In the genomic region with DNA sequence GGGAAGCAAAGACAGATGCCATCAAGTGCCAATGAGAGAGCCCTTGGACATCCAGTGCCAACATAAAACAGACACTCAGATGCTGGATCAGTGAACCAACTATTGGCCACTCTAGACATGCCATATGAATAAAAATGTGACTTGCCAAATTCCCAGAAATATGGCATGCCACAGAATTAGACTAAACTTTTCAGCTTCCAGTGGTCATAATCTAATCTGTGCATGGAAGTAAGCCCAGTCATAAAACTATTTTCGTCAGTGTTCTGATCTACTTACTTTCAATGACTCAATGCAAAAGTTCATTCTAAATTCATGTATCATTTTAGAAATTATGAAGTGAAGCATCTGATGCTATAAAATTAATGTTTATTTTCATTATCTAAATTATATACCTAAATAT, we compare ENCODE assay signal across 34 cellular contexts.
"Had no signal": no experiment of that assay in that cellular context is flagged by ENCODE, and none has a peak within 500 bp of the region (broad histone marks: within the 10 kb centered on the region; RNA-seq: fewer than 3 reads in every experiment).

No MANE protein-coding gene starts in this region.

- H3K4me1 ChIP-seq: body of pancreas, colonic mucosa, esophagus squamous epithelium, gastrocnemius medialis, heart right ventricle had no signal

- H3K9me3 ChIP-seq: body of pancreas, colonic mucosa, esophagus squamous epithelium, gastrocnemius medialis, heart right ventricle had no signal

- H3K4me1 Mint-ChIP-seq: activated B cell treated with CpG ODN at 0.5 μM for 24 hours; activated T-helper 17 cell treated with anti-CD3 and anti-CD28 coated beads, Interleukin-2, amount 50 U/mL, for 72 hours; T-helper 17 cell had no signal

- DNase-seq: activated B cell treated with CpG ODN at 0.5 μM for 24 hours; activated CD4-positive, alpha-beta T cell treated with anti-CD3 and anti-CD28 coated beads for 48 hours; activated CD4-positive, alpha-beta T cell treated with anti-CD3 and anti-CD28 coated beads, Interleukin-2, amount 50 U/mL, for 1 hour; activated CD4-positive, alpha-beta T cell treated with anti-CD3 and anti-CD28 coated beads, Interleukin-2, amount 50 U/mL, for 48 hours; activated CD8-positive, alpha-beta memory T cell treated with anti-CD3 and anti-CD28 coated beads for 24 hours; activated CD8-positive, alpha-beta T cell treated with anti-CD3 and anti-CD28 coated beads for 36 hours; activated effector memory CD4-positive, alpha-beta T cell treated with Interleukin-2 at 50 U/mL for 16 hours; activated gamma-delta T cell treated with Interleukin-2 at 50 U/mL for 16 hours; activated naive CD4-positive, alpha-beta T cell treated with anti-CD3 and anti-CD28 coated beads, Interleukin-2, amount 50 U/mL, for 16 hours; activated naive CD4-positive, alpha-beta T cell treated with Interleukin-2 at 50 U/mL for 16 hours; activated T-cell treated with anti-CD3 and anti-CD28 coated beads, Interleukin-2, amount 50 U/mL, for 4 hours; amniotic stem cell; anterior cingulate cortex; body of pancreas; central memory CD4-positive, alpha-beta T cell; cerebellar nuclear complex; colonic mucosa; effector CD8-positive, alpha-beta T cell; esophagus squamous epithelium; foreskin fibroblast; gastrocnemius medialis; glutamatergic neuron; heart right ventricle; T-helper 1 cell; T-helper 17 cell; T1000; WERI-Rb-1 had no signal

- H3K36me3 ChIP-seq: cardiac muscle cell, colonic mucosa, esophagus squamous epithelium, gastrocnemius medialis, heart right ventricle, WERI-Rb-1 had no signal

- H3K36me3 Mint-ChIP-seq: activated naive CD8-positive, alpha-beta T cell had no signal

- H3K27me3 ChIP-seq: body of pancreas, cardiac muscle cell, colonic mucosa, esophagus squamous epithelium, gastrocnemius medialis, heart right ventricle, hepatocyte had no signal

- H3K27me3 Mint-ChIP-seq: activated B cell treated with CpG ODN at 0.5 μM for 24 hours; activated CD8-positive, alpha-beta T cell treated with anti-CD3 and anti-CD28 coated beads for 36 hours; activated naive CD8-positive, alpha-beta T cell; activated T-helper 17 cell treated with anti-CD3 and anti-CD28 coated beads, Interleukin-2, amount 50 U/mL, for 72 hours; T-helper 17 cell had no signal

- H3K79me2 ChIP-seq: hepatocyte had no signal

- H3K4me3 Mint-ChIP-seq: activated B cell treated with CpG ODN at 0.5 μM for 24 hours; activated CD8-positive, alpha-beta T cell treated with anti-CD3 and anti-CD28 coated beads for 36 hours; activated naive CD8-positive, alpha-beta T cell; activated T-cell treated with anti-CD3 and anti-CD28 coated beads, Interleukin-2, amount 50 U/mL, for 4 hours; activated T-helper 17 cell treated with anti-CD3 and anti-CD28 coated beads, Interleukin-2, amount 50 U/mL, for 72 hours; T-helper 17 cell; T-helper 2 cell treated with Interferon-gamma antibody and Interleukin-4, amounts not matched to agents 5 μg/mL and 100 μg/mL, for 36 hours had no signal

- H3K4me2 ChIP-seq: hepatocyte had no signal

- H3K27ac ChIP-seq: body of pancreas, cardiac muscle cell, colonic mucosa, epithelial cell of prostate, esophagus squamous epithelium, gastrocnemius medialis, heart right ventricle, hepatocyte, WERI-Rb-1 had no signal

- H3K4me3 ChIP-seq: body of pancreas, cardiac muscle cell, colonic mucosa, esophagus squamous epithelium, gastrocnemius medialis, heart right ventricle, hepatocyte had no signal

- ATAC-seq: activated CD4-positive, CD25-positive, alpha-beta regulatory T cell treated with anti-CD3 and anti-CD28 coated beads, Interleukin-2, amount 50 U/mL, for 24 hours; activated CD8-positive, alpha-beta T cell treated with anti-CD3 and anti-CD28 coated beads for 36 hours; activated T-cell treated with anti-CD3 and anti-CD28 coated beads, Interleukin-2, amount 50 U/mL, for 4 hours; activated T-helper 17 cell treated with anti-CD3 and anti-CD28 coated beads, Interleukin-2, amount 50 U/mL, for 72 hours; body of pancreas; gastrocnemius medialis; heart right ventricle; T-helper 17 cell had no signal

- H3K9me3 Mint-ChIP-seq: activated B cell treated with CpG ODN at 0.5 μM for 24 hours; activated CD8-positive, alpha-beta T cell treated with anti-CD3 and anti-CD28 coated beads for 36 hours had no signal

- H2AFZ ChIP-seq: hepatocyte had no signal

- H3K27ac Mint-ChIP-seq: activated B cell treated with CpG ODN at 0.5 μM for 24 hours; activated CD8-positive, alpha-beta T cell treated with anti-CD3 and anti-CD28 coated beads for 36 hours; activated naive CD8-positive, alpha-beta T cell; activated T-helper 17 cell treated with anti-CD3 and anti-CD28 coated beads, Interleukin-2, amount 50 U/mL, for 72 hours; T-helper 17 cell; T-helper 2 cell treated with Interferon-gamma antibody and Interleukin-4, amounts not matched to agents 5 μg/mL and 100 μg/mL, for 36 hours had no signal
